In genomic region chr3:15284121-15284889, GRCh38 we compare ENCODE assay signal across 10 cellular contexts. TPM values are rescaled to one million over a fixed set of nuclear protein-coding genes. Genes with fewer than 3 reads are reported as not detected.
DNase-seq lines count a peak whose midpoint lies in the region; ATAC-seq and TF ChIP-seq lines count a peak whose summit lies in the region.
"Had no signal": no experiment of that assay in that cellular context is flagged by ENCODE, and none has a peak within 500 bp of the region (broad histone marks: within the 10 kb centered on the region; RNA-seq: fewer than 3 reads in every experiment).

No MANE protein-coding gene starts in this region.

- in situ Hi-C loops in GM13977 (cut with MboI; ENCODE audit: low pct_unique_long_range_greater_than_20kb, low sequenced_read_pairs, unreplicated experiment): no loop called here

- TF ChIP-seq EP300 in suprapubic skin (IDR thresholded peaks at IDR 0.05): no peak

- peaks cover 0 to 4% (median 0%) of the 10 kb centered on the region in 11 experiments; a peak in 3 of 22 replicates for H3K27me3 ChIP-seq in BLaER1 treated with 17β-estradiol and CSF1 and Interleukin-3, amounts not matched to agents 10 nM and 100 nM
- no peaks in the 10 kb centered on the region for H3K27me3 ChIP-seq in suprapubic skin

- H3K4me3 Mint-ChIP-seq in glutamatergic neuron (ENCODE audit: unreplicated experiment): peak overlapping the region; percentile 25

- no peaks in the 10 kb centered on the region for H3K9me3 Mint-ChIP-seq in glutamatergic neuron (ENCODE audit: unreplicated experiment)

- peaks cover 12% of the 10 kb centered on the region for H3K4me1 Mint-ChIP-seq in glutamatergic neuron (ENCODE audit: low read depth, unreplicated experiment)

- peaks cover 17 to 79% (median 57%) of the 10 kb centered on the region in 10 experiments for H3K4me1 ChIP-seq in BLaER1 treated with 17β-estradiol and CSF1 and Interleukin-3, amounts not matched to agents 10 nM and 100 nM
- H3K4me1 ChIP-seq in suprapubic skin: peaks cover 32% of the 10 kb centered on the region

- H3K4me3 ChIP-seq in BLaER1 treated with 17β-estradiol and CSF1 and Interleukin-3, amounts not matched to agents 10 nM and 100 nM: no peak overlapping the region
- H3K4me3 ChIP-seq in suprapubic skin: no peak overlapping the region

- H3K9me3 ChIP-seq in BLaER1 treated with 17β-estradiol and CSF1 and Interleukin-3, amounts not matched to agents 10 nM and 100 nM (replicated peaks in 1 of 11): 0 out of 22 replicates have a peak, but pooled peaks cover 0 to 6% (median 0%) of the 10 kb centered on the region in 11 experiments
- H3K9me3 ChIP-seq in suprapubic skin: no peaks in the 10 kb centered on the region

- no peaks in the 10 kb centered on the region for H4K20me1 ChIP-seq in BLaER1 treated with 17β-estradiol and CSF1 and Interleukin-3, amounts not matched to agents 10 nM and 100 nM

- H3K36me3 ChIP-seq in BLaER1 treated with 17β-estradiol and CSF1 and Interleukin-3, amounts not matched to agents 10 nM and 100 nM: peaks cover 0 to 12% (median 0%) of the 10 kb centered on the region in 11 experiments; a peak in 5 of 22 replicates
- no peaks in the 10 kb centered on the region for H3K36me3 ChIP-seq in suprapubic skin

- TF ChIP-seq CTCF in glutamatergic neuron (IDR thresholded peaks at IDR 0.05; ENCODE audit: partially characterized antibody, unreplicated experiment) (no peak), GM13977 (IDR thresholded peaks at IDR 0.05; ENCODE audit: extremely low read depth, insufficient read depth, missing control alignments) (no peak), suprapubic skin (IDR thresholded peaks at IDR 0.05) (no peak)

- TF ChIP-seq POLR2A in suprapubic skin (IDR thresholded peaks at IDR 0.05): no peak

- H3K27ac ChIP-seq in BLaER1 treated with 17β-estradiol and CSF1 and Interleukin-3, amounts not matched to agents 10 nM and 100 nM: peak overlapping the region in 1 of 11 experiments; percentile 30; a peak in 3 of 22 replicates
- H3K27ac ChIP-seq in suprapubic skin: no peak overlapping the region

- H3K27me3 Mint-ChIP-seq in glutamatergic neuron (ENCODE audit: unreplicated experiment): no peaks in the 10 kb centered on the region

- H3K27ac Mint-ChIP-seq in glutamatergic neuron (ENCODE audit: unreplicated experiment): peak overlapping the region; percentile 70

- 91% methylated on average over 5 of the region's 5 CpGs for whole genome bisulfite sequencing in suprapubic skin

- no peak overlapping the region for H3K9ac ChIP-seq in BLaER1 treated with 17β-estradiol and CSF1 and Interleukin-3, amounts not matched to agents 10 nM and 100 nM

- ATAC-seq in HG03432 (IDR thresholded peaks at IDR 0.05; ENCODE audit: unreplicated experiment): peak; percentile 44
- ATAC-seq in GM21423 (IDR thresholded peaks at IDR 0.05; ENCODE audit: unreplicated experiment): no peak
- no peak for ATAC-seq in HG03095 (IDR thresholded peaks at IDR 0.05; ENCODE audit: unreplicated experiment)

- H3K36me3 Mint-ChIP-seq in glutamatergic neuron (ENCODE audit: unreplicated experiment): no peaks in the 10 kb centered on the region

- DNase-seq in NCI-H748 (lab: John Stamatoyannopoulos, UW; ENCODE audit: unreplicated experiment) (peak; percentile 89), glutamatergic neuron (peak; percentile 60), GM13977 (ENCODE audit: low spot score) (no peak), suprapubic skin (ENCODE audit: low spot score in 2 of 2) (no peak)
- DNase-seq: activated gamma-delta T cell, Calu3 had no signal

- peak overlapping the region; percentile 36 to 92 (median 57) for H3K4me2 ChIP-seq in BLaER1 treated with 17β-estradiol and CSF1 and Interleukin-3, amounts not matched to agents 10 nM and 100 nM

RNA-seq across cellular contexts. Expression of gene SH3BP5, which starts 48.1 kb away (rescaled TPM):
- 25.3 TPM for total RNA-seq in glutamatergic neuron (ENCODE audit: unreplicated experiment)
- total RNA-seq in suprapubic skin: 10 to 100 TPM; 11.2 to 27.0 (median 17.8) TPM

Comparison
In these comparisons a context has a peak if more than half of its experiments do, and no peak if none do; other contexts are left out.
1. DNase-seq: peak in NCI-H748 (single experiment) and glutamatergic neuron (single experiment); none in GM13977 (single experiment) and suprapubic skin (0 of 2).